ENCODE assay signal across 17 cellular contexts in genomic region chr6:154536255-154536654, GRCh38. TPM values are rescaled to one million over a fixed set of nuclear protein-coding genes. Genes with fewer than 3 reads are reported as not detected.
DNase-seq lines count a peak whose midpoint lies in the region; ATAC-seq, FAIRE-seq and TF ChIP-seq lines count a peak whose summit lies in the region.
"Had no signal": no experiment of that assay in that cellular context is flagged by ENCODE, and none has a peak within 500 bp of the region (broad histone marks: within the 10 kb centered on the region; RNA-seq: fewer than 3 reads in every experiment).

No MANE protein-coding gene starts in this region.

- H4K8ac ChIP-seq in mesendoderm (ENCODE audit: low read depth, low read length), result peak overlapping the region; percentile 39

- no peak for FAIRE-seq in H54 (lab: Jason Lieb, UNC)
- FAIRE-seq: GM12891, GM18507, H1 had no signal

- no peak overlapping the region for H3K4me3 Mint-ChIP-seq in WTC11
- no peak overlapping the region for H3K4me3 Mint-ChIP-seq in CD8-positive, alpha-beta T cell
- H3K4me3 Mint-ChIP-seq: CD4-positive, alpha-beta memory T cell; H9 had no signal

- H3K56ac ChIP-seq in mesendoderm (ENCODE audit: low read length), result no peak overlapping the region

- no peak overlapping the region for H3K27ac ChIP-seq in mesendoderm (ENCODE audit: low read depth, low read length)
- no peak overlapping the region for H3K27ac ChIP-seq in CD8-positive, alpha-beta T cell (ENCODE audit: low read depth, low read length)

- H3K9me3 ChIP-seq in CD8-positive, alpha-beta T cell (ENCODE audit: low read length), result no peaks in the 10 kb centered on the region

- H3K4ac ChIP-seq in mesendoderm (ENCODE audit: low read depth, low read length), result no peak overlapping the region

- no peak overlapping the region for H3K23ac ChIP-seq in mesendoderm (ENCODE audit: low read length)

- intact Hi-C loops in posterior vena cava (cut with DNase I), result no loop called here
- intact Hi-C loops in CD8-positive, alpha-beta T cell (cut with DNase I, micrococcal nuclease), result no loop called here

- H3K4me3 ChIP-seq in mesendoderm (ENCODE audit: low read length), result no peak overlapping the region
- H3K4me3 ChIP-seq in CD8-positive, alpha-beta T cell (ENCODE audit: low read depth, low read length), result no peak overlapping the region

- no peaks in the 10 kb centered on the region for H3K36me3 Mint-ChIP-seq in WTC11
- no peaks in the 10 kb centered on the region for H3K36me3 Mint-ChIP-seq in CD8-positive, alpha-beta T cell
- H3K36me3 Mint-ChIP-seq: CD4-positive, alpha-beta memory T cell had no signal

- DNase-seq in WTC11 (ENCODE audit: low spot score), result no peak
- DNase-seq in mesendoderm, result peak; percentile 51
- DNase-seq in posterior vena cava (ENCODE audit: low spot score), result peak; percentile 2
- no peak for DNase-seq in CD8-positive, alpha-beta T cell
- no peak for DNase-seq in H54 (ENCODE audit: insufficient read length, low spot score)
- no peak for DNase-seq in RKO (ENCODE audit: low spot score)
- DNase-seq: C1 segment of cervical spinal cord; Calu3; CD4-positive, alpha-beta memory T cell; DMS53; DMS79 treated with DMSO at 0.1 percent for 48 hours; GF-D8; H9 had no signal

- TF ChIP-seq CTCF in WTC11 (IDR thresholded peaks at IDR 0.05), result no peak
- no peak for TF ChIP-seq CTCF in CD8-positive, alpha-beta T cell (IDR thresholded peaks at IDR 0.05)

- H3K27me3 ChIP-seq in mesendoderm (ENCODE audit: insufficient read depth, low read length, poor library complexity), result no peaks in the 10 kb centered on the region
- H3K27me3 ChIP-seq in CD8-positive, alpha-beta T cell (ENCODE audit: insufficient read depth, low read length), result no peaks in the 10 kb centered on the region

- H3K9ac ChIP-seq in mesendoderm (ENCODE audit: low read length), result no peak overlapping the region

- H3K36me3 ChIP-seq in mesendoderm (ENCODE audit: control insufficient read depth, insufficient read depth, low read length), result no peaks in the 10 kb centered on the region
- no peaks in the 10 kb centered on the region for H3K36me3 ChIP-seq in CD8-positive, alpha-beta T cell (ENCODE audit: insufficient read depth, low read length)

- H3K18ac ChIP-seq in mesendoderm (ENCODE audit: low read length), result no peak overlapping the region

- H3K79me2 ChIP-seq in mesendoderm (ENCODE audit: control insufficient read depth, insufficient read depth, low read length), result no peaks in the 10 kb centered on the region

- H3K27ac Mint-ChIP-seq in WTC11, result no peak overlapping the region
- no peak overlapping the region for H3K27ac Mint-ChIP-seq in CD8-positive, alpha-beta T cell
- H3K27ac Mint-ChIP-seq: CD4-positive, alpha-beta memory T cell had no signal

- H3K9me3 Mint-ChIP-seq in WTC11, result no peaks in the 10 kb centered on the region
- no peaks in the 10 kb centered on the region for H3K9me3 Mint-ChIP-seq in CD8-positive, alpha-beta T cell
- H3K9me3 Mint-ChIP-seq: CD4-positive, alpha-beta memory T cell; H9 had no signal

- H4K5ac ChIP-seq in mesendoderm (ENCODE audit: low read length), result no peak overlapping the region

- H2BK15ac ChIP-seq in mesendoderm (replicated peaks; ENCODE audit: low read depth), result no peak overlapping the region

- H3K79me1 ChIP-seq in mesendoderm (ENCODE audit: low read length), result no peaks in the 10 kb centered on the region

- CTCF ChIA-PET in WTC11 (lab: Charles Lee), result interaction anchor here (3.6 kb wide), 1 partner anchor 36 kb away, joined by 19 read pairs; no protein-coding TSS in a partner anchor
- CTCF ChIA-PET in CD8-positive, alpha-beta T cell (lab: Charles Lee), result no interaction called here

- no CpG with 5 or more reads among the region's 7 CpGs for WGBS in mesendoderm (ENCODE audit: extremely low coverage, insufficient coverage, low lambda C conversion rate)

- no peak overlapping the region for H2BK5ac ChIP-seq in mesendoderm (ENCODE audit: low read length)

- TF ChIP-seq POLR2A in H54 (IDR thresholded peaks at IDR 0.05; ENCODE audit: low read depth, low read length), result no peak

- H3K4me1 Mint-ChIP-seq in WTC11, result peaks cover 27% of the 10 kb centered on the region
- no peaks in the 10 kb centered on the region for H3K4me1 Mint-ChIP-seq in CD8-positive, alpha-beta T cell (ENCODE audit: low read depth)
- H3K4me1 Mint-ChIP-seq: CD4-positive, alpha-beta memory T cell had no signal

- no peak overlapping the region for H3K4me2 ChIP-seq in mesendoderm (ENCODE audit: low read length)

- no peak overlapping the region for H2BK120ac ChIP-seq in mesendoderm (ENCODE audit: low read depth, low read length)

- POLR2A ChIA-PET in WTC11 (lab: Charles Lee), result no interaction called here
- POLR2A ChIA-PET in CD8-positive, alpha-beta T cell (lab: Charles Lee), result no interaction called here

- H3K27me3 Mint-ChIP-seq in WTC11 (ENCODE audit: low read depth), result peaks cover 41% of the 10 kb centered on the region
- H3K27me3 Mint-ChIP-seq in CD8-positive, alpha-beta T cell (ENCODE audit: low read depth), result peaks cover 3% of the 10 kb centered on the region
- H3K27me3 Mint-ChIP-seq: CD4-positive, alpha-beta memory T cell had no signal

- no peak overlapping the region for H2AK5ac ChIP-seq in mesendoderm (ENCODE audit: low read length)

- peaks cover 7% of the 10 kb centered on the region for H3K4me1 ChIP-seq in mesendoderm (ENCODE audit: control insufficient read depth, low read depth, low read length)
- H3K4me1 ChIP-seq in CD8-positive, alpha-beta T cell (ENCODE audit: insufficient read depth, low read length), result no peaks in the 10 kb centered on the region

- ATAC-seq in WTC11, result peak; percentile 57; the same call in 1 of the 2 replicates
- no peak for ATAC-seq in CD8-positive, alpha-beta T cell
- ATAC-seq: HCT116 had no signal

TF ChIP-seq in WTC11, 78 proteins besides CTCF, POLR2A, EP300 and RAD21 (continues in another document):
- TF ChIP-seq JAZF1 (CRISPR knock-in tag; IDR thresholded peaks at IDR 0.05) (no peak), FOXP1 (CRISPR knock-in tag; IDR thresholded peaks at IDR 0.05; ENCODE audit: borderline replicate concordance) (no peak), TEAD4 (CRISPR knock-in tag; IDR thresholded peaks at IDR 0.05) (no peak), EMX1 (CRISPR knock-in tag; IDR thresholded peaks at IDR 0.05) (no peak), TEAD1 (CRISPR knock-in tag; IDR thresholded peaks at IDR 0.05) (no peak), ESRRA (CRISPR knock-in tag; IDR thresholded peaks at IDR 0.05; ENCODE audit: borderline replicate concordance) (no peak)
- TF ChIP-seq, protein P1, sequence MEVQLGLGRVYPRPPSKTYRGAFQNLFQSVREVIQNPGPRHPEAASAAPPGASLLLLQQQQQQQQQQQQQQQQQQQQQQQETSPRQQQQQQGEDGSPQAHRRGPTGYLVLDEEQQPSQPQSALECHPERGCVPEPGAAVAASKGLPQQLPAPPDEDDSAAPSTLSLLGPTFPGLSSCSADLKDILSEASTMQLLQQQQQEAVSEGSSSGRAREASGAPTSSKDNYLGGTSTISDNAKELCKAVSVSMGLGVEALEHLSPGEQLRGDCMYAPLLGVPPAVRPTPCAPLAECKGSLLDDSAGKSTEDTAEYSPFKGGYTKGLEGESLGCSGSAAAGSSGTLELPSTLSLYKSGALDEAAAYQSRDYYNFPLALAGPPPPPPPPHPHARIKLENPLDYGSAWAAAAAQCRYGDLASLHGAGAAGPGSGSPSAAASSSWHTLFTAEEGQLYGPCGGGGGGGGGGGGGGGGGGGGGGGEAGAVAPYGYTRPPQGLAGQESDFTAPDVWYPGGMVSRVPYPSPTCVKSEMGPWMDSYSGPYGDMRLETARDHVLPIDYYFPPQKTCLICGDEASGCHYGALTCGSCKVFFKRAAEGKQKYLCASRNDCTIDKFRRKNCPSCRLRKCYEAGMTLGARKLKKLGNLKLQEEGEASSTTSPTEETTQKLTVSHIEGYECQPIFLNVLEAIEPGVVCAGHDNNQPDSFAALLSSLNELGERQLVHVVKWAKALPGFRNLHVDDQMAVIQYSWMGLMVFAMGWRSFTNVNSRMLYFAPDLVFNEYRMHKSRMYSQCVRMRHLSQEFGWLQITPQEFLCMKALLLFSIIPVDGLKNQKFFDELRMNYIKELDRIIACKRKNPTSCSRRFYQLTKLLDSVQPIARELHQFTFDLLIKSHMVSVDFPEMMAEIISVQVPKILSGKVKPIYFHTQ (CRISPR knock-in tag; IDR thresholded peaks at IDR 0.05), result no peak
- TF ChIP-seq, protein P2, sequence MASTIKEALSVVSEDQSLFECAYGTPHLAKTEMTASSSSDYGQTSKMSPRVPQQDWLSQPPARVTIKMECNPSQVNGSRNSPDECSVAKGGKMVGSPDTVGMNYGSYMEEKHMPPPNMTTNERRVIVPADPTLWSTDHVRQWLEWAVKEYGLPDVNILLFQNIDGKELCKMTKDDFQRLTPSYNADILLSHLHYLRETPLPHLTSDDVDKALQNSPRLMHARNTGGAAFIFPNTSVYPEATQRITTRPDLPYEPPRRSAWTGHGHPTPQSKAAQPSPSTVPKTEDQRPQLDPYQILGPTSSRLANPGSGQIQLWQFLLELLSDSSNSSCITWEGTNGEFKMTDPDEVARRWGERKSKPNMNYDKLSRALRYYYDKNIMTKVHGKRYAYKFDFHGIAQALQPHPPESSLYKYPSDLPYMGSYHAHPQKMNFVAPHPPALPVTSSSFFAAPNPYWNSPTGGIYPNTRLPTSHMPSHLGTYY (CRISPR knock-in tag; IDR thresholded peaks at IDR 0.05), result no peak

RNA-seq across cellular contexts. Expression of gene CNKSR3, which starts 25.8 kb away (rescaled TPM):
- 3.9 to 5.7 TPM (median 4.0 TPM) in 3 replicates for total RNA-seq in WTC11 (2021)
- polyA plus RNA-seq in mesendoderm (2013, experiment 1 of 2), result 9.6 TPM
- 9.0 TPM for polyA plus RNA-seq in mesendoderm (2013, experiment 2 of 2)
- total RNA-seq in posterior vena cava, result 10 to 100 TPM; 13.0 to 14.3 TPM
- total RNA-seq in CD8-positive, alpha-beta T cell, result not detected
- total RNA-seq: CD4-positive, alpha-beta memory T cell had no signal
- polyA plus RNA-seq: CD4-positive, alpha-beta memory T cell had no signal

Comparison
In these comparisons a context has a peak if more than half of its experiments do, and no peak if none do; other contexts are left out.
1. DNase-seq: peak in mesendoderm (single experiment) and posterior vena cava (single experiment); none in WTC11 (single experiment), CD8-positive, alpha-beta T cell (0 of 7), H54 (single experiment) and RKO (single experiment).